ENCODE assay signal across 1 cellular context in the genomic region with DNA sequence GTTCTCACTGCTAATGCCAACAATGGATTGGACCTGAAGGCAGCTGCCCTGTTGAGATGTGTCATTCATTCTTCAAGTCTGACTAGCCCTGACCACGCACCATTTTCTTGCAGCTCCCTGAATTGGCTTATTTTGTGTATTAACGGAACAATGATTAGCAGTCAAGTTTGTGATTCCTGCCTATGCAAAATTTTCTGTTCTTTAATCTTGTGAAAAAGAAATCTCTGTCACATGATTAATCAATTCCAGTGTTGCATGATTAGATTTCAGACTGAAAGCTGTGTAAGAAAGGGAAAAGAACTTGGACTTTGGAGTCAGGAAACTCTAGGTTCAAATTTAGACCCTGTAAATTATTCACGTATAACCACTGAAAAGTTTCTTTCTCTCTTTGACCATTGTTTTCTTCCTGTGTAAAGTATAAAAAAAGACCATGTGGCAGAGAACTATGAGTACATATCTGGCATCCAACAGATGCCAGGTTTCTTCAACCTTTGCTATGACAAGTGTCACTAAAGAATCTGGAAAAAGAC.
TF ChIP-seq lines count a peak whose summit lies in the region.

No MANE protein-coding gene starts in this region.

TF ChIP-seq in GM12878, 131 proteins besides CTCF, POLR2A, EP300 and RAD21 (continued from another document and continues in another):
- no peak for TF ChIP-seq SUZ12 (IDR thresholded peaks at IDR 0.05; ENCODE audit: unreplicated experiment)
- TF ChIP-seq, protein P1, sequence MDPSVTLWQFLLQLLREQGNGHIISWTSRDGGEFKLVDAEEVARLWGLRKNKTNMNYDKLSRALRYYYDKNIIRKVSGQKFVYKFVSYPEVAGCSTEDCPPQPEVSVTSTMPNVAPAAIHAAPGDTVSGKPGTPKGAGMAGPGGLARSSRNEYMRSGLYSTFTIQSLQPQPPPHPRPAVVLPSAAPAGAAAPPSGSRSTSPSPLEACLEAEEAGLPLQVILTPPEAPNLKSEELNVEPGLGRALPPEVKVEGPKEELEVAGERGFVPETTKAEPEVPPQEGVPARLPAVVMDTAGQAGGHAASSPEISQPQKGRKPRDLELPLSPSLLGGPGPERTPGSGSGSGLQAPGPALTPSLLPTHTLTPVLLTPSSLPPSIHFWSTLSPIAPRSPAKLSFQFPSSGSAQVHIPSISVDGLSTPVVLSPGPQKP (IDR thresholded peaks at IDR 0.05; ENCODE audit: low read depth, low read length), result no peak
- no peak for TF ChIP-seq SUPT20H (IDR thresholded peaks at IDR 0.05; ENCODE audit: borderline replicate concordance, control insufficient read depth, low read depth, low read length)
- no peak for TF ChIP-seq POLR2AphosphoS2 (IDR thresholded peaks at IDR 0.05; ENCODE audit: low read depth, low read length)
- TF ChIP-seq, protein P2, sequence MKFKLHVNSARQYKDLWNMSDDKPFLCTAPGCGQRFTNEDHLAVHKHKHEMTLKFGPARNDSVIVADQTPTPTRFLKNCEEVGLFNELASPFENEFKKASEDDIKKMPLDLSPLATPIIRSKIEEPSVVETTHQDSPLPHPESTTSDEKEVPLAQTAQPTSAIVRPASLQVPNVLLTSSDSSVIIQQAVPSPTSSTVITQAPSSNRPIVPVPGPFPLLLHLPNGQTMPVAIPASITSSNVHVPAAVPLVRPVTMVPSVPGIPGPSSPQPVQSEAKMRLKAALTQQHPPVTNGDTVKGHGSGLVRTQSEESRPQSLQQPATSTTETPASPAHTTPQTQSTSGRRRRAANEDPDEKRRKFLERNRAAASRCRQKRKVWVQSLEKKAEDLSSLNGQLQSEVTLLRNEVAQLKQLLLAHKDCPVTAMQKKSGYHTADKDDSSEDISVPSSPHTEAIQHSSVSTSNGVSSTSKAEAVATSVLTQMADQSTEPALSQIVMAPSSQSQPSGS (IDR thresholded peaks at IDR 0.05; ENCODE audit: low read length), result peak; percentile 55; the same call in 1 of the 2 replicates
- peak; percentile 51 to 73; a peak in 3 of 4 replicates for TF ChIP-seq BHLHE40 (IDR thresholded peaks at IDR 0.05; ENCODE audit: borderline replicate concordance in 1 of 2, low read depth in 2 of 2, low read length in 1 of 2)
- TF ChIP-seq, protein P3, sequence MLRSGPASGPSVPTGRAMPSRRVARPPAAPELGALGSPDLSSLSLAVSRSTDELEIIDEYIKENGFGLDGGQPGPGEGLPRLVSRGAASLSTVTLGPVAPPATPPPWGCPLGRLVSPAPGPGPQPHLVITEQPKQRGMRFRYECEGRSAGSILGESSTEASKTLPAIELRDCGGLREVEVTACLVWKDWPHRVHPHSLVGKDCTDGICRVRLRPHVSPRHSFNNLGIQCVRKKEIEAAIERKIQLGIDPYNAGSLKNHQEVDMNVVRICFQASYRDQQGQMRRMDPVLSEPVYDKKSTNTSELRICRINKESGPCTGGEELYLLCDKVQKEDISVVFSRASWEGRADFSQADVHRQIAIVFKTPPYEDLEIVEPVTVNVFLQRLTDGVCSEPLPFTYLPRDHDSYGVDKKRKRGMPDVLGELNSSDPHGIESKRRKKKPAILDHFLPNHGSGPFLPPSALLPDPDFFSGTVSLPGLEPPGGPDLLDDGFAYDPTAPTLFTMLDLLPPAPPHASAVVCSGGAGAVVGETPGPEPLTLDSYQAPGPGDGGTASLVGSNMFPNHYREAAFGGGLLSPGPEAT (IDR thresholded peaks at IDR 0.05; ENCODE audit: low read depth), result peak; percentile 93
- TF ChIP-seq SREBF1 (IDR thresholded peaks at IDR 0.05; ENCODE audit: low read length), result no peak
- TF ChIP-seq TCF12 (IDR thresholded peaks at IDR 0.05; ENCODE audit: low read depth, low read length), result no peak
- peak; percentile 59; the same call in 1 of the 2 replicates for TF ChIP-seq FOXM1 (IDR thresholded peaks at IDR 0.05; ENCODE audit: low read depth, low read length)
- no peak for TF ChIP-seq PAX5 (IDR thresholded peaks at IDR 0.05; ENCODE audit: borderline replicate concordance, low read depth, low read length)
- TF ChIP-seq RB1 (IDR thresholded peaks at IDR 0.05; ENCODE audit: borderline replicate concordance), result no peak
- TF ChIP-seq FOXK2 (IDR thresholded peaks at IDR 0.05), result no peak
- TF ChIP-seq MYC (IDR thresholded peaks at IDR 0.05; ENCODE audit: insufficient read depth, insufficient read length, insufficient replicate concordance, low read length, severe bottlenecking), result no peak
- TF ChIP-seq SMAD1 (IDR thresholded peaks at IDR 0.05; ENCODE audit: low read depth, partially characterized antibody), result no peak
- TF ChIP-seq, protein P4, sequence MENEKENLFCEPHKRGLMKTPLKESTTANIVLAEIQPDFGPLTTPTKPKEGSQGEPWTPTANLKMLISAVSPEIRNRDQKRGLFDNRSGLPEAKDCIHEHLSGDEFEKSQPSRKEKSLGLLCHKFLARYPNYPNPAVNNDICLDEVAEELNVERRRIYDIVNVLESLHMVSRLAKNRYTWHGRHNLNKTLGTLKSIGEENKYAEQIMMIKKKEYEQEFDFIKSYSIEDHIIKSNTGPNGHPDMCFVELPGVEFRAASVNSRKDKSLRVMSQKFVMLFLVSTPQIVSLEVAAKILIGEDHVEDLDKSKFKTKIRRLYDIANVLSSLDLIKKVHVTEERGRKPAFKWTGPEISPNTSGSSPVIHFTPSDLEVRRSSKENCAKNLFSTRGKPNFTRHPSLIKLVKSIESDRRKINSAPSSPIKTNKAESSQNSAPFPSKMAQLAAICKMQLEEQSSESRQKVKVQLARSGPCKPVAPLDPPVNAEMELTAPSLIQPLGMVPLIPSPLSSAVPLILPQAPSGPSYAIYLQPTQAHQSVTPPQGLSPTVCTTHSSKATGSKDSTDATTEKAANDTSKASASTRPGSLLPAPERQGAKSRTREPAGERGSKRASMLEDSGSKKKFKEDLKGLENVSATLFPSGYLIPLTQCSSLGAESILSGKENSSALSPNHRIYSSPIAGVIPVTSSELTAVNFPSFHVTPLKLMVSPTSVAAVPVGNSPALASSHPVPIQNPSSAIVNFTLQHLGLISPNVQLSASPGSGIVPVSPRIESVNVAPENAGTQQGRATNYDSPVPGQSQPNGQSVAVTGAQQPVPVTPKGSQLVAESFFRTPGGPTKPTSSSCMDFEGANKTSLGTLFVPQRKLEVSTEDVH (IDR thresholded peaks at IDR 0.05; ENCODE audit: low read depth, partially characterized antibody), result no peak
- TF ChIP-seq, protein P5, sequence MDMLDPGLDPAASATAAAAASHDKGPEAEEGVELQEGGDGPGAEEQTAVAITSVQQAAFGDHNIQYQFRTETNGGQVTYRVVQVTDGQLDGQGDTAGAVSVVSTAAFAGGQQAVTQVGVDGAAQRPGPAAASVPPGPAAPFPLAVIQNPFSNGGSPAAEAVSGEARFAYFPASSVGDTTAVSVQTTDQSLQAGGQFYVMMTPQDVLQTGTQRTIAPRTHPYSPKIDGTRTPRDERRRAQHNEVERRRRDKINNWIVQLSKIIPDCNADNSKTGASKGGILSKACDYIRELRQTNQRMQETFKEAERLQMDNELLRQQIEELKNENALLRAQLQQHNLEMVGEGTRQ (IDR thresholded peaks at IDR 0.05; ENCODE audit: borderline replicate concordance, low read depth, low read length), result no peak
- TF ChIP-seq GABPA (IDR thresholded peaks at IDR 0.05; ENCODE audit: low read depth), result no peak
- TF ChIP-seq NRF1 (conservative IDR thresholded peaks at IDR 0.05; ENCODE audit: low read depth, low read length), result no peak
- no peak for TF ChIP-seq MYB (IDR thresholded peaks at IDR 0.05; ENCODE audit: borderline replicate concordance, low read depth, low read length)
- TF ChIP-seq WRNIP1 (IDR thresholded peaks at IDR 0.05; ENCODE audit: borderline replicate concordance, low read depth, low read length), result no peak
- TF ChIP-seq ESRRA (IDR thresholded peaks at IDR 0.05; ENCODE audit: low read length), result no peak
- no peak for TF ChIP-seq KLF5 (IDR thresholded peaks at IDR 0.05; ENCODE audit: partially characterized antibody)
- TF ChIP-seq BRCA1 (IDR thresholded peaks at IDR 0.05; ENCODE audit: low read depth, low read length), result no peak
- TF ChIP-seq, protein P6, sequence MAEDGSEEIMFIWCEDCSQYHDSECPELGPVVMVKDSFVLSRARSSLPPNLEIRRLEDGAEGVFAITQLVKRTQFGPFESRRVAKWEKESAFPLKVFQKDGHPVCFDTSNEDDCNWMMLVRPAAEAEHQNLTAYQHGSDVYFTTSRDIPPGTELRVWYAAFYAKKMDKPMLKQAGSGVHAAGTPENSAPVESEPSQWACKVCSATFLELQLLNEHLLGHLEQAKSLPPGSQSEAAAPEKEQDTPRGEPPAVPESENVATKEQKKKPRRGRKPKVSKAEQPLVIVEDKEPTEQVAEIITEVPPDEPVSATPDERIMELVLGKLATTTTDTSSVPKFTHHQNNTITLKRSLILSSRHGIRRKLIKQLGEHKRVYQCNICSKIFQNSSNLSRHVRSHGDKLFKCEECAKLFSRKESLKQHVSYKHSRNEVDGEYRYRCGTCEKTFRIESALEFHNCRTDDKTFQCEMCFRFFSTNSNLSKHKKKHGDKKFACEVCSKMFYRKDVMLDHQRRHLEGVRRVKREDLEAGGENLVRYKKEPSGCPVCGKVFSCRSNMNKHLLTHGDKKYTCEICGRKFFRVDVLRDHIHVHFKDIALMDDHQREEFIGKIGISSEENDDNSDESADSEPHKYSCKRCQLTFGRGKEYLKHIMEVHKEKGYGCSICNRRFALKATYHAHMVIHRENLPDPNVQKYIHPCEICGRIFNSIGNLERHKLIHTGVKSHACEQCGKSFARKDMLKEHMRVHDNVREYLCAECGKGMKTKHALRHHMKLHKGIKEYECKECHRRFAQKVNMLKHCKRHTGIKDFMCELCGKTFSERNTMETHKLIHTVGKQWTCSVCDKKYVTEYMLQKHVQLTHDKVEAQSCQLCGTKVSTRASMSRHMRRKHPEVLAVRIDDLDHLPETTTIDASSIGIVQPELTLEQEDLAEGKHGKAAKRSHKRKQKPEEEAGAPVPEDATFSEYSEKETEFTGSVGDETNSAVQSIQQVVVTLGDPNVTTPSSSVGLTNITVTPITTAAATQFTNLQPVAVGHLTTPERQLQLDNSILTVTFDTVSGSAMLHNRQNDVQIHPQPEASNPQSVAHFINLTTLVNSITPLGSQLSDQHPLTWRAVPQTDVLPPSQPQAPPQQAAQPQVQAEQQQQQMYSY (CRISPR knock-in tag; IDR thresholded peaks at IDR 0.05), result no peak
- TF ChIP-seq KAT2A (conservative IDR thresholded peaks at IDR 0.05; ENCODE audit: control insufficient read depth, low read depth, low read length), result no peak
- TF ChIP-seq YBX1 (IDR thresholded peaks at IDR 0.05), result no peak
- TF ChIP-seq HDAC2 (IDR thresholded peaks at IDR 0.05), result no peak
- TF ChIP-seq, protein P7, sequence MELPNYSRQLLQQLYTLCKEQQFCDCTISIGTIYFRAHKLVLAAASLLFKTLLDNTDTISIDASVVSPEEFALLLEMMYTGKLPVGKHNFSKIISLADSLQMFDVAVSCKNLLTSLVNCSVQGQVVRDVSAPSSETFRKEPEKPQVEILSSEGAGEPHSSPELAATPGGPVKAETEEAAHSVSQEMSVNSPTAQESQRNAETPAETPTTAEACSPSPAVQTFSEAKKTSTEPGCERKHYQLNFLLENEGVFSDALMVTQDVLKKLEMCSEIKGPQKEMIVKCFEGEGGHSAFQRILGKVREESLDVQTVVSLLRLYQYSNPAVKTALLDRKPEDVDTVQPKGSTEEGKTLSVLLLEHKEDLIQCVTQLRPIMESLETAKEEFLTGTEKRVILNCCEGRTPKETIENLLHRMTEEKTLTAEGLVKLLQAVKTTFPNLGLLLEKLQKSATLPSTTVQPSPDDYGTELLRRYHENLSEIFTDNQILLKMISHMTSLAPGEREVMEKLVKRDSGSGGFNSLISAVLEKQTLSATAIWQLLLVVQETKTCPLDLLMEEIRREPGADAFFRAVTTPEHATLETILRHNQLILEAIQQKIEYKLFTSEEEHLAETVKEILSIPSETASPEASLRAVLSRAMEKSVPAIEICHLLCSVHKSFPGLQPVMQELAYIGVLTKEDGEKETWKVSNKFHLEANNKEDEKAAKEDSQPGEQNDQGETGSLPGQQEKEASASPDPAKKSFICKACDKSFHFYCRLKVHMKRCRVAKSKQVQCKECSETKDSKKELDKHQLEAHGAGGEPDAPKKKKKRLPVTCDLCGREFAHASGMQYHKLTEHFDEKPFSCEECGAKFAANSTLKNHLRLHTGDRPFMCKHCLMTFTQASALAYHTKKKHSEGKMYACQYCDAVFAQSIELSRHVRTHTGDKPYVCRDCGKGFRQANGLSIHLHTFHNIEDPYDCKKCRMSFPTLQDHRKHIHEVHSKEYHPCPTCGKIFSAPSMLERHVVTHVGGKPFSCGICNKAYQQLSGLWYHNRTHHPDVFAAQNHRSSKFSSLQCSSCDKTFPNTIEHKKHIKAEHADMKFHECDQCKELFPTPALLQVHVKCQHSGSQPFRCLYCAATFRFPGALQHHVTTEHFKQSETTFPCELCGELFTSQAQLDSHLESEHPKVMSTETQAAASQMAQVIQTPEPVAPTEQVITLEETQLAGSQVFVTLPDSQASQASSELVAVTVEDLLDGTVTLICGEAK (IDR thresholded peaks at IDR 0.05; ENCODE audit: borderline replicate concordance), result no peak
- TF ChIP-seq SPI1 (IDR thresholded peaks at IDR 0.05; ENCODE audit: borderline replicate concordance, insufficient read depth, low read depth, low read length), result no peak
- no peak for TF ChIP-seq CREM (IDR thresholded peaks at IDR 0.05; ENCODE audit: low read depth)
- TF ChIP-seq ZNF207 (IDR thresholded peaks at IDR 0.05; ENCODE audit: borderline replicate concordance), result 0 out of 2 replicates have a peak, but pooled peaks have one; percentile 16
- TF ChIP-seq, protein P8, sequence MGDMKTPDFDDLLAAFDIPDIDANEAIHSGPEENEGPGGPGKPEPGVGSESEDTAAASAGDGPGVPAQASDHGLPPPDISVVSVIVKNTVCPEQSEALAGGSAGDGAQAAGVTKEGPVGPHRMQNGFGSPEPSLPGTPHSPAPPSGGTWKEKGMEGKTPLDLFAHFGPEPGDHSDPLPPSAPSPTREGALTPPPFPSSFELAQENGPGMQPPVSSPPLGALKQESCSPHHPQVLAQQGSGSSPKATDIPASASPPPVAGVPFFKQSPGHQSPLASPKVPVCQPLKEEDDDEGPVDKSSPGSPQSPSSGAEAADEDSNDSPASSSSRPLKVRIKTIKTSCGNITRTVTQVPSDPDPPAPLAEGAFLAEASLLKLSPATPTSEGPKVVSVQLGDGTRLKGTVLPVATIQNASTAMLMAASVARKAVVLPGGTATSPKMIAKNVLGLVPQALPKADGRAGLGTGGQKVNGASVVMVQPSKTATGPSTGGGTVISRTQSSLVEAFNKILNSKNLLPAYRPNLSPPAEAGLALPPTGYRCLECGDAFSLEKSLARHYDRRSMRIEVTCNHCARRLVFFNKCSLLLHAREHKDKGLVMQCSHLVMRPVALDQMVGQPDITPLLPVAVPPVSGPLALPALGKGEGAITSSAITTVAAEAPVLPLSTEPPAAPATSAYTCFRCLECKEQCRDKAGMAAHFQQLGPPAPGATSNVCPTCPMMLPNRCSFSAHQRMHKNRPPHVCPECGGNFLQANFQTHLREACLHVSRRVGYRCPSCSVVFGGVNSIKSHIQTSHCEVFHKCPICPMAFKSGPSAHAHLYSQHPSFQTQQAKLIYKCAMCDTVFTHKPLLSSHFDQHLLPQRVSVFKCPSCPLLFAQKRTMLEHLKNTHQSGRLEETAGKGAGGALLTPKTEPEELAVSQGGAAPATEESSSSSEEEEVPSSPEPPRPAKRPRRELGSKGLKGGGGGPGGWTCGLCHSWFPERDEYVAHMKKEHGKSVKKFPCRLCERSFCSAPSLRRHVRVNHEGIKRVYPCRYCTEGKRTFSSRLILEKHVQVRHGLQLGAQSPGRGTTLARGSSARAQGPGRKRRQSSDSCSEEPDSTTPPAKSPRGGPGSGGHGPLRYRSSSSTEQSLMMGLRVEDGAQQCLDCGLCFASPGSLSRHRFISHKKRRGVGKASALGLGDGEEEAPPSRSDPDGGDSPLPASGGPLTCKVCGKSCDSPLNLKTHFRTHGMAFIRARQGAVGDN (IDR thresholded peaks at IDR 0.05), result peak; percentile 91
